8 cellular contexts compared by ENCODE assay signal in genomic region chrX:40109288-40110008, GRCh38. TPM values are rescaled to one million over a fixed set of nuclear protein-coding genes. Genes with fewer than 3 reads are reported as not detected.
DNase-seq lines count a peak whose midpoint lies in the region; ATAC-seq, FAIRE-seq and TF ChIP-seq lines count a peak whose summit lies in the region.

No MANE protein-coding gene starts in this region.

- H3K9me3 ChIP-seq in A673 (ENCODE audit: low read depth, low read length, poor library complexity, severe bottlenecking) (no peaks in the 10 kb centered on the region), mucosa of stomach (ENCODE audit: control insufficient read depth, low read length) (no peaks in the 10 kb centered on the region)

- H3K9ac ChIP-seq in mucosa of stomach (ENCODE audit: low read length): peak overlapping the region; percentile 70

- H3K27me3 ChIP-seq in A673 (replicated peaks; ENCODE audit: insufficient read depth, low read depth, low read length, poor library complexity) (no peaks in the 10 kb centered on the region), mucosa of stomach (ENCODE audit: control insufficient read depth, insufficient read depth, low read length) (no peaks in the 10 kb centered on the region)

- no peak for TF ChIP-seq CTCF in A673 (conservative IDR thresholded peaks at IDR 0.05; ENCODE audit: low read depth, low read length)
- TF ChIP-seq CTCF in D721Med (IDR thresholded peaks at IDR 0.05; ENCODE audit: insufficient read depth, missing control alignments): no peak

- peak overlapping the region; percentile 33 to 58 for H3K4me3 Mint-ChIP-seq in effector memory CD8-positive, alpha-beta T cell

- H3K4me1 ChIP-seq in A673 (ENCODE audit: insufficient read depth, low read length, poor library complexity, severe bottlenecking) (peaks cover 23% of the 10 kb centered on the region), mucosa of stomach (ENCODE audit: control insufficient read depth, insufficient read depth, low read length) (peaks cover 12% of the 10 kb centered on the region)

- no peak for FAIRE-seq in D721Med (lab: Jason Lieb, UNC)

- H3K27me3 Mint-ChIP-seq in effector memory CD8-positive, alpha-beta T cell: no peaks in the 10 kb centered on the region

- no peak for ATAC-seq in effector memory CD8-positive, alpha-beta T cell (replicated peaks)
- no peak for ATAC-seq in HG03460 (IDR thresholded peaks at IDR 0.05; ENCODE audit: unreplicated experiment)

- CTCF ChIA-PET in A673 (lab: Charles Lee): interaction anchor here (0.6 to 0.7 kb wide), 3 partner anchors 13 to 31 kb away, joined by 3 to 6 read pairs (median 3); no protein-coding TSS in a partner anchor

- intact Hi-C loops in A673 (cut with micrococcal nuclease; ENCODE audit: unreplicated experiment): loop anchor here (1.0 to 10.0 kb wide), 2 partner anchors 40 to 155 kb away; no protein-coding TSS in a partner anchor

- H3K9me3 Mint-ChIP-seq in effector memory CD8-positive, alpha-beta T cell: no peaks in the 10 kb centered on the region

- H3K4me1 Mint-ChIP-seq in effector memory CD8-positive, alpha-beta T cell (ENCODE audit: low read depth in 2 of 2): peaks cover 4 to 5% of the 10 kb centered on the region in 2 donors

- H3K27ac ChIP-seq in A673 (ENCODE audit: low read depth, low read length, poor library complexity, severe bottlenecking): peak overlapping the region; percentile 88

- POLR2A ChIA-PET in A673 (lab: Charles Lee; ENCODE audit: low non-redundant PET): no interaction called here

- DNase-seq in A673 (ENCODE audit: low spot score): peak; percentile 71
- peak; percentile 67 for DNase-seq in GM03348 (ENCODE audit: low spot score)
- DNase-seq in OCI-M1 (lab: John Stamatoyannopoulos, UW): peak; percentile 78
- no peak for DNase-seq in effector memory CD8-positive, alpha-beta T cell
- no peak for DNase-seq in DMS114 treated with DMSO at 0.1 percent for 48 hours (lab: John Stamatoyannopoulos, UW; ENCODE audit: unreplicated experiment)
- no peak for DNase-seq in D721Med (ENCODE audit: insufficient read length, low spot score)

- no peaks in the 10 kb centered on the region for H3K36me3 Mint-ChIP-seq in effector memory CD8-positive, alpha-beta T cell (ENCODE audit: insufficient read depth)

- H3K4me3 ChIP-seq in A673 (ENCODE audit: low read depth, low read length, poor library complexity, severe bottlenecking) (peak overlapping the region; percentile 59), mucosa of stomach (ENCODE audit: low read length) (no peak overlapping the region)

- H3K36me3 ChIP-seq in A673 (ENCODE audit: insufficient read depth, low read length, poor library complexity, severe bottlenecking) (no peaks in the 10 kb centered on the region), mucosa of stomach (ENCODE audit: control insufficient read depth, insufficient read depth, low read length) (no peaks in the 10 kb centered on the region)

- no TSS peak for BruUV-seq in A673 (replicated peaks; lab: Mats Ljungman, UMichigan)

- H3K27ac Mint-ChIP-seq in effector memory CD8-positive, alpha-beta T cell: no peak overlapping the region

RNA-seq across cellular contexts. Expression of gene BCOR, which starts 11.7 kb away (rescaled TPM):
- 58.8 and 59.0 TPM in 2 replicates for total RNA-seq in A673 (2021)

Comparison
In these comparisons a context has a peak if more than half of its experiments do, and no peak if none do; other contexts are left out.
1. DNase-seq: peak in A673 (single experiment), GM03348 (single experiment) and OCI-M1 (single experiment); none in effector memory CD8-positive, alpha-beta T cell (0 of 3), DMS114 treated with DMSO at 0.1 percent for 48 hours (single experiment) and D721Med (single experiment).